ENCODE assay signal across 1 cellular context in genomic region chr12:116492703-116493324, GRCh38.
A peak's percentile ranks its signal among the peaks of the same experiment; 100 is the strongest.
TF ChIP-seq lines count a peak whose summit lies in the region.

No MANE protein-coding gene starts in this region.

TF ChIP-seq in HEK293, 187 proteins besides CTCF, POLR2A, EP300 and RAD21 (continued from another document and continues in another):
- TF ChIP-seq, protein P1, sequence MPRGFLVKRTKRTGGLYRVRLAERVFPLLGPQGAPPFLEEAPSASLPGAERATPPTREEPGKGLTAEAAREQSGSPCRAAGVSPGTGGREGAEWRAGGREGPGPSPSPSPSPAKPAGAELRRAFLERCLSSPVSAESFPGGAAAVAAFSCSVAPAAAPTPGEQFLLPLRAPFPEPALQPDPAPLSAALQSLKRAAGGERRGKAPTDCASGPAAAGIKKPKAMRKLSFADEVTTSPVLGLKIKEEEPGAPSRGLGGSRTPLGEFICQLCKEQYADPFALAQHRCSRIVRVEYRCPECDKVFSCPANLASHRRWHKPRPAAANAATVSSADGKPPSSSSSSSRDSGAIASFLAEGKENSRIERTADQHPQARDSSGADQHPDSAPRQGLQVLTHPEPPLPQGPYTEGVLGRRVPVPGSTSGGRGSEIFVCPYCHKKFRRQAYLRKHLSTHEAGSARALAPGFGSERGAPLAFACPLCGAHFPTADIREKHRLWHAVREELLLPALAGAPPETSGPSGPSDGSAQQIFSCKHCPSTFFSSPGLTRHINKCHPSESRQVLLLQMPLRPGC (tag by site-specific recombination; IDR thresholded peaks at IDR 0.05) = no peak
- TF ChIP-seq, protein P2, sequence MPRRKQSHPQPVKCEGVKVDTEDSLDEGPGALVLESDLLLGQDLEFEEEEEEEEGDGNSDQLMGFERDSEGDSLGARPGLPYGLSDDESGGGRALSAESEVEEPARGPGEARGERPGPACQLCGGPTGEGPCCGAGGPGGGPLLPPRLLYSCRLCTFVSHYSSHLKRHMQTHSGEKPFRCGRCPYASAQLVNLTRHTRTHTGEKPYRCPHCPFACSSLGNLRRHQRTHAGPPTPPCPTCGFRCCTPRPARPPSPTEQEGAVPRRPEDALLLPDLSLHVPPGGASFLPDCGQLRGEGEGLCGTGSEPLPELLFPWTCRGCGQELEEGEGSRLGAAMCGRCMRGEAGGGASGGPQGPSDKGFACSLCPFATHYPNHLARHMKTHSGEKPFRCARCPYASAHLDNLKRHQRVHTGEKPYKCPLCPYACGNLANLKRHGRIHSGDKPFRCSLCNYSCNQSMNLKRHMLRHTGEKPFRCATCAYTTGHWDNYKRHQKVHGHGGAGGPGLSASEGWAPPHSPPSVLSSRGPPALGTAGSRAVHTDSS (tag by site-specific recombination; IDR thresholded peaks at IDR 0.05) = no peak
- no peak for TF ChIP-seq AEBP2 (tag by site-specific recombination; IDR thresholded peaks at IDR 0.05; ENCODE audit: borderline replicate concordance)
- no peak for TF ChIP-seq ZSCAN4 (tag by site-specific recombination; IDR thresholded peaks at IDR 0.05)
- TF ChIP-seq MEIS1 (CRISPR knock-in tag; IDR thresholded peaks at IDR 0.05; ENCODE audit: borderline replicate concordance) = no peak
- TF ChIP-seq ZBTB1 (tag by site-specific recombination; IDR thresholded peaks at IDR 0.05) = no peak
- no peak for TF ChIP-seq ZNF423 (tag by site-specific recombination; IDR thresholded peaks at IDR 0.05)
- TF ChIP-seq ZNF837 (tag by site-specific recombination; IDR thresholded peaks at IDR 0.05) = no peak
- no peak for TF ChIP-seq HOXA7 (CRISPR knock-in tag; IDR thresholded peaks at IDR 0.05; ENCODE audit: borderline replicate concordance)
- TF ChIP-seq ZNF76 (tag by site-specific recombination; IDR thresholded peaks at IDR 0.05; ENCODE audit: borderline replicate concordance, low read depth) = no peak
- TF ChIP-seq ZSCAN16 (tag by site-specific recombination; IDR thresholded peaks at IDR 0.05) = no peak
- TF ChIP-seq ZNF610 (tag by site-specific recombination; IDR thresholded peaks at IDR 0.05; ENCODE audit: borderline replicate concordance) = 0 out of 2 replicates have a peak, but pooled peaks have one; percentile 43
- no peak for TF ChIP-seq HOXC10 (CRISPR knock-in tag; IDR thresholded peaks at IDR 0.05)
- TF ChIP-seq OVOL3 (tag by site-specific recombination; IDR thresholded peaks at IDR 0.05) = no peak
- no peak for TF ChIP-seq SP7 (tag by site-specific recombination; IDR thresholded peaks at IDR 0.05)
- TF ChIP-seq, protein P3, sequence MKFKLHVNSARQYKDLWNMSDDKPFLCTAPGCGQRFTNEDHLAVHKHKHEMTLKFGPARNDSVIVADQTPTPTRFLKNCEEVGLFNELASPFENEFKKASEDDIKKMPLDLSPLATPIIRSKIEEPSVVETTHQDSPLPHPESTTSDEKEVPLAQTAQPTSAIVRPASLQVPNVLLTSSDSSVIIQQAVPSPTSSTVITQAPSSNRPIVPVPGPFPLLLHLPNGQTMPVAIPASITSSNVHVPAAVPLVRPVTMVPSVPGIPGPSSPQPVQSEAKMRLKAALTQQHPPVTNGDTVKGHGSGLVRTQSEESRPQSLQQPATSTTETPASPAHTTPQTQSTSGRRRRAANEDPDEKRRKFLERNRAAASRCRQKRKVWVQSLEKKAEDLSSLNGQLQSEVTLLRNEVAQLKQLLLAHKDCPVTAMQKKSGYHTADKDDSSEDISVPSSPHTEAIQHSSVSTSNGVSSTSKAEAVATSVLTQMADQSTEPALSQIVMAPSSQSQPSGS (tag by site-specific recombination; IDR thresholded peaks at IDR 0.05; ENCODE audit: low read depth) = no peak
- no peak for TF ChIP-seq ZNF223 (tag by site-specific recombination; IDR thresholded peaks at IDR 0.05)
- TF ChIP-seq, protein P4, sequence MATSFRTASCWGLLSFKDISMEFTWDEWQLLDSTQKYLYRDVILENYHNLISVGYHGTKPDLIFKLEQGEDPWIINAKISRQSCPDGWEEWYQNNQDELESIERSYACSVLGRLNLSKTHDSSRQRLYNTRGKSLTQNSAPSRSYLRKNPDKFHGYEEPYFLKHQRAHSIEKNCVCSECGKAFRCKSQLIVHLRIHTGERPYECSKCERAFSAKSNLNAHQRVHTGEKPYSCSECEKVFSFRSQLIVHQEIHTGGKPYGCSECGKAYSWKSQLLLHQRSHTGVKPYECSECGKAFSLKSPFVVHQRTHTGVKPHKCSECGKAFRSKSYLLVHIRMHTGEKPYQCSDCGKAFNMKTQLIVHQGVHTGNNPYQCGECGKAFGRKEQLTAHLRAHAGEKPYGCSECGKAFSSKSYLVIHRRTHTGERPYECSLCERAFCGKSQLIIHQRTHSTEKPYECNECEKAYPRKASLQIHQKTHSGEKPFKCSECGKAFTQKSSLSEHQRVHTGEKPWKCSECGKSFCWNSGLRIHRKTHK (tag by site-specific recombination; IDR thresholded peaks at IDR 0.05) = peak; percentile 40; the same call in 1 of the 2 replicates
- TF ChIP-seq ZNF785 (tag by site-specific recombination; IDR thresholded peaks at IDR 0.05) = no peak
- peak; percentile 18; the same call in 1 of the 2 replicates for TF ChIP-seq ZBTB21 (tag by site-specific recombination; IDR thresholded peaks at IDR 0.05)
- no peak for TF ChIP-seq ZNF645 (tag by site-specific recombination; IDR thresholded peaks at IDR 0.05)
- TF ChIP-seq ZNF394 (tag by site-specific recombination; IDR thresholded peaks at IDR 0.05; ENCODE audit: borderline replicate concordance) = no peak
- TF ChIP-seq ZNF366 (tag by site-specific recombination; conservative IDR thresholded peaks at IDR 0.05) = no peak
- TF ChIP-seq, protein P5, sequence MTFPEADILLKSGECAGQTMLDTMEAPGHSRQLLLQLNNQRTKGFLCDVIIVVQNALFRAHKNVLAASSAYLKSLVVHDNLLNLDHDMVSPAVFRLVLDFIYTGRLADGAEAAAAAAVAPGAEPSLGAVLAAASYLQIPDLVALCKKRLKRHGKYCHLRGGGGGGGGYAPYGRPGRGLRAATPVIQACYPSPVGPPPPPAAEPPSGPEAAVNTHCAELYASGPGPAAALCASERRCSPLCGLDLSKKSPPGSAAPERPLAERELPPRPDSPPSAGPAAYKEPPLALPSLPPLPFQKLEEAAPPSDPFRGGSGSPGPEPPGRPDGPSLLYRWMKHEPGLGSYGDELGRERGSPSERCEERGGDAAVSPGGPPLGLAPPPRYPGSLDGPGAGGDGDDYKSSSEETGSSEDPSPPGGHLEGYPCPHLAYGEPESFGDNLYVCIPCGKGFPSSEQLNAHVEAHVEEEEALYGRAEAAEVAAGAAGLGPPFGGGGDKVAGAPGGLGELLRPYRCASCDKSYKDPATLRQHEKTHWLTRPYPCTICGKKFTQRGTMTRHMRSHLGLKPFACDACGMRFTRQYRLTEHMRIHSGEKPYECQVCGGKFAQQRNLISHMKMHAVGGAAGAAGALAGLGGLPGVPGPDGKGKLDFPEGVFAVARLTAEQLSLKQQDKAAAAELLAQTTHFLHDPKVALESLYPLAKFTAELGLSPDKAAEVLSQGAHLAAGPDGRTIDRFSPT (tag by site-specific recombination; IDR thresholded peaks at IDR 0.05) = no peak
- TF ChIP-seq ZNF623 (tag by site-specific recombination; IDR thresholded peaks at IDR 0.05) = no peak
- TF ChIP-seq ZNF560 (tag by site-specific recombination; IDR thresholded peaks at IDR 0.05; ENCODE audit: borderline replicate concordance) = no peak
- TF ChIP-seq ZNF501 (tag by site-specific recombination; IDR thresholded peaks at IDR 0.05) = no peak
- 0 out of 2 replicates have a peak, but pooled peaks have one; percentile 40 for TF ChIP-seq ZBTB8A (tag by site-specific recombination; IDR thresholded peaks at IDR 0.05)
- no peak for TF ChIP-seq KLF16 (tag by site-specific recombination; IDR thresholded peaks at IDR 0.05)
- TF ChIP-seq ZNF529 (tag by site-specific recombination; IDR thresholded peaks at IDR 0.05; ENCODE audit: insufficient replicate concordance) = no peak
- no peak for TF ChIP-seq ZNF10 (tag by site-specific recombination; IDR thresholded peaks at IDR 0.05)
- TF ChIP-seq ZNF426 (tag by site-specific recombination; IDR thresholded peaks at IDR 0.05) = no peak
- TF ChIP-seq ZNF548 (tag by site-specific recombination; IDR thresholded peaks at IDR 0.05) = no peak
- TF ChIP-seq ZNF121 (tag by site-specific recombination; IDR thresholded peaks at IDR 0.05) = peak; percentile 75
- no peak for TF ChIP-seq ZNF701 (tag by site-specific recombination; IDR thresholded peaks at IDR 0.05)
- no peak for TF ChIP-seq ZNF658 (tag by site-specific recombination; IDR thresholded peaks at IDR 0.05)
- TF ChIP-seq TRIM28 (IDR thresholded peaks at IDR 0.05; ENCODE audit: borderline replicate concordance, low read length) = no peak
- TF ChIP-seq, protein P6, sequence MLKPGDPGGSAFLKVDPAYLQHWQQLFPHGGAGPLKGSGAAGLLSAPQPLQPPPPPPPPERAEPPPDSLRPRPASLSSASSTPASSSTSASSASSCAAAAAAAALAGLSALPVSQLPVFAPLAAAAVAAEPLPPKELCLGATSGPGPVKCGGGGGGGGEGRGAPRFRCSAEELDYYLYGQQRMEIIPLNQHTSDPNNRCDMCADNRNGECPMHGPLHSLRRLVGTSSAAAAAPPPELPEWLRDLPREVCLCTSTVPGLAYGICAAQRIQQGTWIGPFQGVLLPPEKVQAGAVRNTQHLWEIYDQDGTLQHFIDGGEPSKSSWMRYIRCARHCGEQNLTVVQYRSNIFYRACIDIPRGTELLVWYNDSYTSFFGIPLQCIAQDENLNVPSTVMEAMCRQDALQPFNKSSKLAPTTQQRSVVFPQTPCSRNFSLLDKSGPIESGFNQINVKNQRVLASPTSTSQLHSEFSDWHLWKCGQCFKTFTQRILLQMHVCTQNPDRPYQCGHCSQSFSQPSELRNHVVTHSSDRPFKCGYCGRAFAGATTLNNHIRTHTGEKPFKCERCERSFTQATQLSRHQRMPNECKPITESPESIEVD (tag by site-specific recombination; IDR thresholded peaks at IDR 0.05) = no peak
- TF ChIP-seq FEZF1 (tag by site-specific recombination; IDR thresholded peaks at IDR 0.05) = no peak
- no peak for TF ChIP-seq ZNF670 (tag by site-specific recombination; IDR thresholded peaks at IDR 0.05; ENCODE audit: low read depth)
- no peak for TF ChIP-seq HOXD13 (CRISPR knock-in tag; IDR thresholded peaks at IDR 0.05; ENCODE audit: borderline replicate concordance)
- no peak for TF ChIP-seq BCL11A (tag by site-specific recombination; IDR thresholded peaks at IDR 0.05; ENCODE audit: low read depth)
- TF ChIP-seq ZNF18 (tag by site-specific recombination; IDR thresholded peaks at IDR 0.05) = no peak
- peak; percentile 37; the same call in 1 of the 2 replicates for TF ChIP-seq ZNF324 (tag by site-specific recombination; IDR thresholded peaks at IDR 0.05)
- no peak for TF ChIP-seq ZFHX2 (tag by site-specific recombination; conservative IDR thresholded peaks at IDR 0.05)
- TF ChIP-seq, protein P7, sequence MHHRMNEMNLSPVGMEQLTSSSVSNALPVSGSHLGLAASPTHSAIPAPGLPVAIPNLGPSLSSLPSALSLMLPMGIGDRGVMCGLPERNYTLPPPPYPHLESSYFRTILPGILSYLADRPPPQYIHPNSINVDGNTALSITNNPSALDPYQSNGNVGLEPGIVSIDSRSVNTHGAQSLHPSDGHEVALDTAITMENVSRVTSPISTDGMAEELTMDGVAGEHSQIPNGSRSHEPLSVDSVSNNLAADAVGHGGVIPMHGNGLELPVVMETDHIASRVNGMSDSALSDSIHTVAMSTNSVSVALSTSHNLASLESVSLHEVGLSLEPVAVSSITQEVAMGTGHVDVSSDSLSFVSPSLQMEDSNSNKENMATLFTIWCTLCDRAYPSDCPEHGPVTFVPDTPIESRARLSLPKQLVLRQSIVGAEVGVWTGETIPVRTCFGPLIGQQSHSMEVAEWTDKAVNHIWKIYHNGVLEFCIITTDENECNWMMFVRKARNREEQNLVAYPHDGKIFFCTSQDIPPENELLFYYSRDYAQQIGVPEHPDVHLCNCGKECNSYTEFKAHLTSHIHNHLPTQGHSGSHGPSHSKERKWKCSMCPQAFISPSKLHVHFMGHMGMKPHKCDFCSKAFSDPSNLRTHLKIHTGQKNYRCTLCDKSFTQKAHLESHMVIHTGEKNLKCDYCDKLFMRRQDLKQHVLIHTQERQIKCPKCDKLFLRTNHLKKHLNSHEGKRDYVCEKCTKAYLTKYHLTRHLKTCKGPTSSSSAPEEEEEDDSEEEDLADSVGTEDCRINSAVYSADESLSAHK (tag by site-specific recombination; IDR thresholded peaks at IDR 0.05) = no peak
- TF ChIP-seq ZNF16 (tag by site-specific recombination; IDR thresholded peaks at IDR 0.05; ENCODE audit: low read depth) = no peak
- no peak for TF ChIP-seq ZNF354C (tag by site-specific recombination; IDR thresholded peaks at IDR 0.05; ENCODE audit: borderline replicate concordance, low read depth)
- no peak for TF ChIP-seq ZIC2 (tag by site-specific recombination; IDR thresholded peaks at IDR 0.05)
